Comparison of ENCODE assay signal across 8 cellular contexts in the genomic region with DNA sequence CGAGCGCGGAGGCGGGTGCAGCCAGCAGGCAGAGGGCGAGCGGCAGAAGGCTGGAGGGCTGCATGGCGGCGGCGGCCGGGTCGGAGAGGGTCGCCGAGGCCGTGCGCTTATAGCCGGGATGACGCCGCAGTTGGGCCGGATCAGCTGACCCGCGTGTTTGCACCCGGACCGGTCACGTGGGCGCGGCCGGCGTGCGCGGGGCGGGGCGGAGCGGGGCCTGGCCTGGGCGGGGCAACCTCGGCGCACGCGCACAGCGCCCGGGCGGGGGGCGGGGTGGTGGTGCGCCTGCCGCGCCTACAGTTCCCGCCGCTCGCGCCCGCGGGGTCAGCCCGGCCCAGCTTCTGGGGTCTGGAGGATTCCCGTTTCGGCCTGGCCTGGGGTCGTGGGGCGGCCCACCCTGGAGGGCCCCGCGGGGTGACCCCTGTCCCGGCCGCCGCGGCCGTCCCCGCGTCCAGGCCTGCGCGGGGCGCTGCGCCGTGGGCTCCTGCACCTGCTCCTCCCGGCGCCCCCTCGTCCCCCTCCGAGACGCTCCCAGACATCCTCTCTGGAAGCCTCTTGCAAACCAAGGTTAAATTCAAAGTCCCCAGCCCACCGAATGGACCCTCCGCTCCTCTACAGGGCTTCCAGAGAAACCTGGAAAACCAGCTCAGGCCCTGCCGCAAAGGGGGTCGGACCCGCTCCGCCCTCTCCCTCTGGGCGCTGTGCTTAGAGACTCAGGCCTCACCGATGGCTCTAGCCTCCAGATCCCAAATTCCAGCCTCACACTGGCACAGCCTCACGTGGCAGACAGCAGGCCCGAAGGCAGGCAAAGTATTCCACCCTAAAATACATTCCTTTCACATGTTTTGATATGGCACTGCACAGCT. TPM values are rescaled to one million over a fixed set of nuclear protein-coding genes. Genes with fewer than 3 reads are reported as not detected.
DNase-seq lines count a peak whose midpoint lies in the region; ATAC-seq, FAIRE-seq and TF ChIP-seq lines count a peak whose summit lies in the region.

A gene (minus strand): TSS at position 132 of the 866 bp plus-strand sequence. CDS start 68 bp downstream, at position 64.

- 0 out of 2 replicates have a peak, but pooled peaks cover 3% of the 10 kb centered on the region for H3K27me3 Mint-ChIP-seq in WTC11 (ENCODE audit: low read depth)

- peak within 1 kb of the TSS; percentile 91 for H3K27ac Mint-ChIP-seq in WTC11

- H3K27me3 ChIP-seq in bronchial epithelial cell (ENCODE audit: control insufficient read depth, insufficient read depth, low read length): no peaks in the 10 kb centered on the region

- FAIRE-seq in bronchial epithelial cell (lab: Jason Lieb, UNC): no peak

- no peaks in the 10 kb centered on the region for H3K36me3 Mint-ChIP-seq in WTC11

- 0 out of 2 replicates have a peak, but pooled peaks cover 3% of the 10 kb centered on the region for H3K4me1 Mint-ChIP-seq in WTC11

- peak within 1 kb of the TSS; percentile 94 for H3K4me3 ChIP-seq in bronchial epithelial cell (ENCODE audit: low read depth, low read length)

- CTCF ChIA-PET in WTC11 (lab: Charles Lee): interaction anchor here (0.6 to 1.8 kb wide), 12 partner anchors 24 to 394 kb away, joined by 3 to 14 read pairs (median 5); no protein-coding TSS in a partner anchor

- H3K4me3 Mint-ChIP-seq in WTC11: peak within 1 kb of the TSS; percentile 93

- H3K36me3 ChIP-seq in bronchial epithelial cell (ENCODE audit: control insufficient read depth, insufficient read depth, low read length): peaks cover 29% of the 10 kb centered on the region

- no peaks in the 10 kb centered on the region for H3K9me3 Mint-ChIP-seq in WTC11

- ATAC-seq in HG02763 (IDR thresholded peaks at IDR 0.05; ENCODE audit: unreplicated experiment): peak; percentile 74
- ATAC-seq in WTC11: peak; percentile 73

- TF ChIP-seq CTCF in WTC11 (IDR thresholded peaks at IDR 0.05) (no peak), bronchial epithelial cell (IDR thresholded peaks at IDR 0.05; ENCODE audit: insufficient read depth, low read length, severe bottlenecking) (peak; percentile 6)

- POLR2A ChIA-PET in WTC11 (lab: Charles Lee): interaction anchor here (0.6 to 0.7 kb wide), 2 partner anchors 62 to 216 kb away, joined by 4 to 6 read pairs; no protein-coding TSS in a partner anchor

- DNase-seq in DMS 273 (lab: John Stamatoyannopoulos, UW; ENCODE audit: unreplicated experiment): peak; percentile 82
- no peak for DNase-seq in DMS 273 treated with DMSO at 0.1 percent for 48 hours (lab: John Stamatoyannopoulos, UW)
- peak; percentile 14 for DNase-seq in NCI-H2029 treated with DMSO at 0.1 percent for 48 hours (lab: John Stamatoyannopoulos, UW)
- DNase-seq in WTC11 (ENCODE audit: low spot score): peak; percentile 87
- peak; percentile 22 for DNase-seq in bronchial epithelial cell (ENCODE audit: low read depth)
- DNase-seq in iris pigment epithelial cell (ENCODE audit: low read depth): peak; percentile 73
- DNase-seq in stimulated activated CD4-positive, alpha-beta T cell treated with anti-CD3 and anti-CD28 coated beads, Interleukin-12 subunit alpha, Interleukin-12 subunit beta, amount 100 ng/mL, for 24 hours (ENCODE audit: low read depth in 2 of 2): peak; percentile 78 to 81

TF ChIP-seq in WTC11, 78 proteins besides CTCF, POLR2A, EP300 and RAD21 (continues in another document):
- peak; percentile 99 for TF ChIP-seq FOXK1 (CRISPR knock-in tag; IDR thresholded peaks at IDR 0.05)
- TF ChIP-seq IRF2 (CRISPR knock-in tag; IDR thresholded peaks at IDR 0.05; ENCODE audit: borderline replicate concordance, low read depth): no peak
- peak; percentile 65; the same call in 1 of the 2 replicates for TF ChIP-seq CREM (CRISPR knock-in tag; IDR thresholded peaks at IDR 0.05)
- TF ChIP-seq, protein P1, sequence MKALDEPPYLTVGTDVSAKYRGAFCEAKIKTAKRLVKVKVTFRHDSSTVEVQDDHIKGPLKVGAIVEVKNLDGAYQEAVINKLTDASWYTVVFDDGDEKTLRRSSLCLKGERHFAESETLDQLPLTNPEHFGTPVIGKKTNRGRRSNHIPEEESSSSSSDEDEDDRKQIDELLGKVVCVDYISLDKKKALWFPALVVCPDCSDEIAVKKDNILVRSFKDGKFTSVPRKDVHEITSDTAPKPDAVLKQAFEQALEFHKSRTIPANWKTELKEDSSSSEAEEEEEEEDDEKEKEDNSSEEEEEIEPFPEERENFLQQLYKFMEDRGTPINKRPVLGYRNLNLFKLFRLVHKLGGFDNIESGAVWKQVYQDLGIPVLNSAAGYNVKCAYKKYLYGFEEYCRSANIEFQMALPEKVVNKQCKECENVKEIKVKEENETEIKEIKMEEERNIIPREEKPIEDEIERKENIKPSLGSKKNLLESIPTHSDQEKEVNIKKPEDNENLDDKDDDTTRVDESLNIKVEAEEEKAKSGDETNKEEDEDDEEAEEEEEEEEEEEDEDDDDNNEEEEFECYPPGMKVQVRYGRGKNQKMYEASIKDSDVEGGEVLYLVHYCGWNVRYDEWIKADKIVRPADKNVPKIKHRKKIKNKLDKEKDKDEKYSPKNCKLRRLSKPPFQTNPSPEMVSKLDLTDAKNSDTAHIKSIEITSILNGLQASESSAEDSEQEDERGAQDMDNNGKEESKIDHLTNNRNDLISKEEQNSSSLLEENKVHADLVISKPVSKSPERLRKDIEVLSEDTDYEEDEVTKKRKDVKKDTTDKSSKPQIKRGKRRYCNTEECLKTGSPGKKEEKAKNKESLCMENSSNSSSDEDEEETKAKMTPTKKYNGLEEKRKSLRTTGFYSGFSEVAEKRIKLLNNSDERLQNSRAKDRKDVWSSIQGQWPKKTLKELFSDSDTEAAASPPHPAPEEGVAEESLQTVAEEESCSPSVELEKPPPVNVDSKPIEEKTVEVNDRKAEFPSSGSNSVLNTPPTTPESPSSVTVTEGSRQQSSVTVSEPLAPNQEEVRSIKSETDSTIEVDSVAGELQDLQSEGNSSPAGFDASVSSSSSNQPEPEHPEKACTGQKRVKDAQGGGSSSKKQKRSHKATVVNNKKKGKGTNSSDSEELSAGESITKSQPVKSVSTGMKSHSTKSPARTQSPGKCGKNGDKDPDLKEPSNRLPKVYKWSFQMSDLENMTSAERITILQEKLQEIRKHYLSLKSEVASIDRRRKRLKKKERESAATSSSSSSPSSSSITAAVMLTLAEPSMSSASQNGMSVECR (CRISPR knock-in tag; IDR thresholded peaks at IDR 0.05; ENCODE audit: borderline replicate concordance): peak; percentile 76; the same call in 1 of the 2 replicates
- no peak for TF ChIP-seq NFATC4 (CRISPR knock-in tag; IDR thresholded peaks at IDR 0.05)
- TF ChIP-seq, protein P2, sequence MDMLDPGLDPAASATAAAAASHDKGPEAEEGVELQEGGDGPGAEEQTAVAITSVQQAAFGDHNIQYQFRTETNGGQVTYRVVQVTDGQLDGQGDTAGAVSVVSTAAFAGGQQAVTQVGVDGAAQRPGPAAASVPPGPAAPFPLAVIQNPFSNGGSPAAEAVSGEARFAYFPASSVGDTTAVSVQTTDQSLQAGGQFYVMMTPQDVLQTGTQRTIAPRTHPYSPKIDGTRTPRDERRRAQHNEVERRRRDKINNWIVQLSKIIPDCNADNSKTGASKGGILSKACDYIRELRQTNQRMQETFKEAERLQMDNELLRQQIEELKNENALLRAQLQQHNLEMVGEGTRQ (CRISPR knock-in tag; IDR thresholded peaks at IDR 0.05): peak; percentile 99
- TF ChIP-seq GABPB1 (CRISPR knock-in tag; IDR thresholded peaks at IDR 0.05): peak; percentile 44; the same call in 1 of the 2 replicates
- TF ChIP-seq, protein P3, sequence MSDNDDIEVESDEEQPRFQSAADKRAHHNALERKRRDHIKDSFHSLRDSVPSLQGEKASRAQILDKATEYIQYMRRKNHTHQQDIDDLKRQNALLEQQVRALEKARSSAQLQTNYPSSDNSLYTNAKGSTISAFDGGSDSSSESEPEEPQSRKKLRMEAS (CRISPR knock-in tag; IDR thresholded peaks at IDR 0.05): peak; percentile 70; the same call in 1 of the 2 replicates
- TF ChIP-seq, protein P4, sequence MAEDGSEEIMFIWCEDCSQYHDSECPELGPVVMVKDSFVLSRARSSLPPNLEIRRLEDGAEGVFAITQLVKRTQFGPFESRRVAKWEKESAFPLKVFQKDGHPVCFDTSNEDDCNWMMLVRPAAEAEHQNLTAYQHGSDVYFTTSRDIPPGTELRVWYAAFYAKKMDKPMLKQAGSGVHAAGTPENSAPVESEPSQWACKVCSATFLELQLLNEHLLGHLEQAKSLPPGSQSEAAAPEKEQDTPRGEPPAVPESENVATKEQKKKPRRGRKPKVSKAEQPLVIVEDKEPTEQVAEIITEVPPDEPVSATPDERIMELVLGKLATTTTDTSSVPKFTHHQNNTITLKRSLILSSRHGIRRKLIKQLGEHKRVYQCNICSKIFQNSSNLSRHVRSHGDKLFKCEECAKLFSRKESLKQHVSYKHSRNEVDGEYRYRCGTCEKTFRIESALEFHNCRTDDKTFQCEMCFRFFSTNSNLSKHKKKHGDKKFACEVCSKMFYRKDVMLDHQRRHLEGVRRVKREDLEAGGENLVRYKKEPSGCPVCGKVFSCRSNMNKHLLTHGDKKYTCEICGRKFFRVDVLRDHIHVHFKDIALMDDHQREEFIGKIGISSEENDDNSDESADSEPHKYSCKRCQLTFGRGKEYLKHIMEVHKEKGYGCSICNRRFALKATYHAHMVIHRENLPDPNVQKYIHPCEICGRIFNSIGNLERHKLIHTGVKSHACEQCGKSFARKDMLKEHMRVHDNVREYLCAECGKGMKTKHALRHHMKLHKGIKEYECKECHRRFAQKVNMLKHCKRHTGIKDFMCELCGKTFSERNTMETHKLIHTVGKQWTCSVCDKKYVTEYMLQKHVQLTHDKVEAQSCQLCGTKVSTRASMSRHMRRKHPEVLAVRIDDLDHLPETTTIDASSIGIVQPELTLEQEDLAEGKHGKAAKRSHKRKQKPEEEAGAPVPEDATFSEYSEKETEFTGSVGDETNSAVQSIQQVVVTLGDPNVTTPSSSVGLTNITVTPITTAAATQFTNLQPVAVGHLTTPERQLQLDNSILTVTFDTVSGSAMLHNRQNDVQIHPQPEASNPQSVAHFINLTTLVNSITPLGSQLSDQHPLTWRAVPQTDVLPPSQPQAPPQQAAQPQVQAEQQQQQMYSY (CRISPR knock-in tag; IDR thresholded peaks at IDR 0.05): no peak; the same call in 1 of the 2 replicates
- TF ChIP-seq, protein P5, sequence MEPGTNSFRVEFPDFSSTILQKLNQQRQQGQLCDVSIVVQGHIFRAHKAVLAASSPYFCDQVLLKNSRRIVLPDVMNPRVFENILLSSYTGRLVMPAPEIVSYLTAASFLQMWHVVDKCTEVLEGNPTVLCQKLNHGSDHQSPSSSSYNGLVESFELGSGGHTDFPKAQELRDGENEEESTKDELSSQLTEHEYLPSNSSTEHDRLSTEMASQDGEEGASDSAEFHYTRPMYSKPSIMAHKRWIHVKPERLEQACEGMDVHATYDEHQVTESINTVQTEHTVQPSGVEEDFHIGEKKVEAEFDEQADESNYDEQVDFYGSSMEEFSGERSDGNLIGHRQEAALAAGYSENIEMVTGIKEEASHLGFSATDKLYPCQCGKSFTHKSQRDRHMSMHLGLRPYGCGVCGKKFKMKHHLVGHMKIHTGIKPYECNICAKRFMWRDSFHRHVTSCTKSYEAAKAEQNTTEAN (CRISPR knock-in tag; IDR thresholded peaks at IDR 0.05): no peak
- peak; percentile 79; the same call in 1 of the 2 replicates for TF ChIP-seq NFE2L1 (CRISPR knock-in tag; IDR thresholded peaks at IDR 0.05)

RNA-seq across cellular contexts. Expression of the gene that starts here (rescaled TPM):
- total RNA-seq in WTC11 (2021) (194 to 199 TPM (median 198 TPM) in 3 replicates), bronchial epithelial cell (214 and 389 TPM in 2 replicates)
